In genomic region chr12:82708056-82708455, GRCh38 we compare ENCODE assay signal across 14 cellular contexts. TPM values are rescaled to one million over a fixed set of nuclear protein-coding genes. Genes with fewer than 3 reads are reported as not detected.
DNase-seq lines count a peak whose midpoint lies in the region; ATAC-seq, FAIRE-seq and TF ChIP-seq lines count a peak whose summit lies in the region.
"Had no signal": no experiment of that assay in that cellular context is flagged by ENCODE, and none has a peak within 500 bp of the region (broad histone marks: within the 10 kb centered on the region; RNA-seq: fewer than 3 reads in every experiment).

No MANE protein-coding gene starts in this region.

- no peaks in the 10 kb centered on the region for H3K4me1 Mint-ChIP-seq in Calu3 (ENCODE audit: low read depth, unreplicated experiment)
- H3K4me1 Mint-ChIP-seq in naive thymus-derived CD8-positive, alpha-beta T cell: no peaks in the 10 kb centered on the region

- H3K9me3 ChIP-seq in GM23248 (ENCODE audit: low read depth) (no peaks in the 10 kb centered on the region), fibroblast of lung (ENCODE audit: control insufficient read depth, insufficient read depth, low read depth, low read length) (no peaks in the 10 kb centered on the region), pancreas (no peaks in the 10 kb centered on the region)
- H3K9me3 ChIP-seq: suprapubic skin had no signal

- no peak overlapping the region for H3K4me3 Mint-ChIP-seq in Calu3 (ENCODE audit: low read depth, unreplicated experiment)
- H3K4me3 Mint-ChIP-seq in naive thymus-derived CD8-positive, alpha-beta T cell: no peak overlapping the region
- H3K4me3 Mint-ChIP-seq: activated naive CD4-positive, alpha-beta T cell treated with anti-CD3 and anti-CD28 coated beads for 36 hours had no signal

- H3K4me2 ChIP-seq in GM23248 (ENCODE audit: unreplicated experiment) (no peak overlapping the region), fibroblast of lung (ENCODE audit: extremely low read depth, insufficient read depth, low read length) (no peak overlapping the region)

- TF ChIP-seq CTCF in fibroblast of lung (conservative IDR thresholded peaks at IDR 0.05 in 1 of 2, IDR thresholded peaks at IDR 0.05 in 1 of 2; ENCODE audit: low read depth in 1 of 2, low read length in 2 of 2) (no peak), pancreas (IDR thresholded peaks at IDR 0.05) (no peak), Calu3 (IDR thresholded peaks at IDR 0.05; ENCODE audit: unreplicated experiment) (no peak)

- H3K79me2 ChIP-seq in GM23248 (ENCODE audit: insufficient read depth): no peaks in the 10 kb centered on the region
- no peaks in the 10 kb centered on the region for H3K79me2 ChIP-seq in fibroblast of lung (ENCODE audit: control insufficient read depth, insufficient read depth, low read length)

- no peaks in the 10 kb centered on the region for H3K9me2 ChIP-seq in GM23248 (ENCODE audit: insufficient read depth)

- H3K9ac ChIP-seq in GM23248 (no peak overlapping the region), fibroblast of lung (ENCODE audit: insufficient read depth, low read length) (no peak overlapping the region)

- H3K27ac ChIP-seq in GM23248: no peak overlapping the region
- no peak overlapping the region for H3K27ac ChIP-seq in fibroblast of lung (ENCODE audit: insufficient read depth, low read length)
- no peak overlapping the region for H3K27ac ChIP-seq in pancreas
- H3K27ac ChIP-seq: suprapubic skin had no signal

- H4K20me1 ChIP-seq in GM23248 (ENCODE audit: insufficient read depth) (no peaks in the 10 kb centered on the region), fibroblast of lung (ENCODE audit: control insufficient read depth, extremely low read depth, insufficient read depth, low read length) (no peaks in the 10 kb centered on the region)

- WGBS in GM23248 (ENCODE audit: low coverage in 1 of 2, low lambda C conversion rate in 2 of 2, missing lambda C conversion rate in 2 of 2), 2 experiments: 22 to 31% methylated on average over 4 of the region's 4 CpGs
- WGBS in pancreas, 2 donors: 43 to 44% methylated on average over 4 of the region's 4 CpGs

- no peak for DNase-seq in GM23248
- peak; percentile 63 for DNase-seq in SK-N-DZ (ENCODE audit: low spot score)
- DNase-seq in fibroblast of lung (ENCODE audit: low read depth in 2 of 2): no peak
- DNase-seq in pancreas: no peak
- DNase-seq in COLO668 (lab: John Stamatoyannopoulos, UW; ENCODE audit: unreplicated experiment): no peak
- DNase-seq in Calu3: no peak
- DNase-seq in naive thymus-derived CD8-positive, alpha-beta T cell: no peak
- DNase-seq in AML-193 (lab: John Stamatoyannopoulos, UW): no peak
- DNase-seq: activated naive CD4-positive, alpha-beta T cell treated with anti-CD3 and anti-CD28 coated beads for 36 hours; kidney; NCI-H187 treated with DMSO at 0.1 percent for 48 hours; T-helper 1 cell had no signal

- H3K4me1 ChIP-seq in GM23248 (ENCODE audit: insufficient read depth): peaks cover 3% of the 10 kb centered on the region; the same call in 1 of the 2 replicates
- H3K4me1 ChIP-seq in fibroblast of lung (ENCODE audit: control insufficient read depth, extremely low read depth, insufficient read depth, low read length): no peaks in the 10 kb centered on the region
- no peaks in the 10 kb centered on the region for H3K4me1 ChIP-seq in pancreas
- H3K4me1 ChIP-seq: suprapubic skin had no signal

- H3K36me3 ChIP-seq in GM23248 (ENCODE audit: low read depth) (no peaks in the 10 kb centered on the region), fibroblast of lung (ENCODE audit: control insufficient read depth, insufficient read depth, low read length) (no peaks in the 10 kb centered on the region), pancreas (no peaks in the 10 kb centered on the region)
- H3K36me3 ChIP-seq: suprapubic skin had no signal

- BruUV-seq in Calu3 (replicated peaks; lab: Mats Ljungman, UMichigan): no TSS peak

- H3K27ac Mint-ChIP-seq in Calu3 (ENCODE audit: unreplicated experiment): no peak overlapping the region
- H3K27ac Mint-ChIP-seq in naive thymus-derived CD8-positive, alpha-beta T cell: no peak overlapping the region
- H3K27ac Mint-ChIP-seq: activated naive CD4-positive, alpha-beta T cell treated with anti-CD3 and anti-CD28 coated beads for 36 hours had no signal

- CTCF ChIA-PET in Calu3 (lab: Charles Lee): no interaction called here

- intact Hi-C loops in pancreas (cut with DNase I): no loop called here
- intact Hi-C loops in Calu3 (cut with micrococcal nuclease; ENCODE audit: unreplicated experiment): no loop called here

- H3K27me3 ChIP-seq in GM23248 (replicated peaks; ENCODE audit: insufficient read depth) (no peaks in the 10 kb centered on the region), fibroblast of lung (ENCODE audit: control insufficient read depth, insufficient read depth, low read length) (no peaks in the 10 kb centered on the region), pancreas (no peaks in the 10 kb centered on the region)
- H3K27me3 ChIP-seq: suprapubic skin had no signal

- in situ Hi-C loops in GM23248 (cut with MboI): no loop called here

- peaks cover 4% of the 10 kb centered on the region for H3K9me3 Mint-ChIP-seq in Calu3 (ENCODE audit: low read depth, unreplicated experiment)
- H3K9me3 Mint-ChIP-seq in naive thymus-derived CD8-positive, alpha-beta T cell: peaks cover 0 to 4% (median 0%) of the 10 kb centered on the region in 9 donors
- H3K9me3 Mint-ChIP-seq: activated naive CD4-positive, alpha-beta T cell treated with anti-CD3 and anti-CD28 coated beads for 36 hours had no signal

- H2AFZ ChIP-seq in GM23248: peak overlapping the region; percentile 56
- H2AFZ ChIP-seq in fibroblast of lung (ENCODE audit: low read length): peak overlapping the region; percentile 41

- H3F3A ChIP-seq in GM23248 (ENCODE audit: insufficient read depth): no peaks in the 10 kb centered on the region

- POLR2A ChIA-PET in naive thymus-derived CD8-positive, alpha-beta T cell (lab: Charles Lee): no interaction called here

- no peak overlapping the region for H3K4me3 ChIP-seq in GM23248
- no peak overlapping the region for H3K4me3 ChIP-seq in fibroblast of lung (replicated peaks in 1 of 4; ENCODE audit: control extremely low read depth in 1 of 4, insufficient read depth in 1 of 4, low read depth in 3 of 4, low read length in 4 of 4)
- no peak overlapping the region for H3K4me3 ChIP-seq in pancreas
- H3K4me3 ChIP-seq: suprapubic skin had no signal

- H3K27me3 Mint-ChIP-seq in Calu3 (ENCODE audit: unreplicated experiment): no peaks in the 10 kb centered on the region
- H3K27me3 Mint-ChIP-seq in naive thymus-derived CD8-positive, alpha-beta T cell: no peaks in the 10 kb centered on the region

- H3K36me3 Mint-ChIP-seq in Calu3 (ENCODE audit: insufficient read depth, unreplicated experiment): no peaks in the 10 kb centered on the region
- H3K36me3 Mint-ChIP-seq in naive thymus-derived CD8-positive, alpha-beta T cell: no peaks in the 10 kb centered on the region

- no peak for FAIRE-seq in pancreas (lab: Jason Lieb, UNC)
- FAIRE-seq: D721Med, kidney had no signal

- peak in 3 of 4 donors; percentile 16 to 39 (median 34) for ATAC-seq in pancreas
- no peak for ATAC-seq in naive thymus-derived CD8-positive, alpha-beta T cell

RNA-seq across cellular contexts. Expression of gene TMTC2, which starts 21.4 kb away (rescaled TPM):
- total RNA-seq in GM23248 (2014; rRNA removed; shearing (Covaris generic)): 3.5 and 5.6 TPM in 2 replicates
- polyA plus RNA-seq in GM23248 (2016; fragmentation: Nextera tagmentation; extraction: Ambion mirVana) (0.36 and 0.58 TPM in 2 replicates), fibroblast of lung (3.5 and 10.1 TPM in 2 replicates), pancreas (1 to 10 TPM; 5.7 to 5.8 TPM)
- polyA plus RNA-seq in SK-N-DZ (2014; cell fraction: cytosol; rRNA removed): 7.5 and 8.6 TPM in 2 replicates
- 8.1 and 12.1 TPM in 2 replicates for polyA plus RNA-seq in SK-N-DZ (2014; cell fraction: nucleus; rRNA removed)
- total RNA-seq in fibroblast of lung (9.0 and 9.7 TPM in 2 replicates), pancreas (10 to 100 TPM in 2 of 6 donors, 1 to 10 TPM in 4; 5.3 to 14.4 (median 6.5) TPM), Calu3 (2022) (31.2 and 31.4 TPM in 2 replicates)
- 3.8 and 9.5 TPM in 2 replicates for polyA plus RNA-seq in fibroblast of lung (2012)
- 7.6 and 19.3 TPM in 2 replicates for polyA minus RNA-seq in fibroblast of lung (ENCODE audit: low replicate concordance)
- total RNA-seq in naive thymus-derived CD8-positive, alpha-beta T cell: 1 to 10 TPM; 3.7 to 4.0 TPM
- polyA plus RNA-seq in naive thymus-derived CD8-positive, alpha-beta T cell: under 1 TPM in 2 of 3 donors, not detected in 1; 0.14 to 0.16 TPM

Comparison
In these comparisons a context has a peak if more than half of its experiments do, and no peak if none do; other contexts are left out.
1. ATAC-seq: peak in pancreas (3 of 4); none in naive thymus-derived CD8-positive, alpha-beta T cell (0 of 2).